ENCODE assay signal across 12 cellular contexts in the genomic region with DNA sequence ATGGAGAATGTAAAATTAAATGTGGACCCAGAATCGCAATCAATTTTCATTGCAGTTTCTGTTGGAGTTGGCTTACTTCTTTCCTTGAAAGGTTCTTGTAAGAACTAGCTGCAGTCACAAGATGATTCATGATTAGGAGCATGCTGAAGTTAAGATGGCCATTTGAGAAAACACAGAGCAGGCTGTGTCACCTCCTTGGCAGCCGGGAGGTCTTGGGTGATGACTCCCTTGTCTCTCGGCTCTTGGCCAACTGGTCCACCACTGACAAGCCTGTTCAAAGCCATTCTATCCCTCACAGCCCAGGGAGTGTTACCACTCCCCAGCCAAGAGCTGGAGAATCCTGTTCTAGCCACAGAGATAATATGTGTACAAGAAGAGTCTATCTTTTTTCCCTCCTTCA. TPM values are rescaled to one million over a fixed set of nuclear protein-coding genes. Genes with fewer than 3 reads are reported as not detected.
DNase-seq lines count a peak whose midpoint lies in the region; ATAC-seq, FAIRE-seq and TF ChIP-seq lines count a peak whose summit lies in the region.
"Had no signal": no experiment of that assay in that cellular context is flagged by ENCODE, and none has a peak within 500 bp of the region (broad histone marks: within the 10 kb centered on the region; RNA-seq: fewer than 3 reads in every experiment).

No MANE protein-coding gene starts in this region.

- peak; percentile 89 for FAIRE-seq in H54 (lab: Jason Lieb, UNC)
- no peak for FAIRE-seq in K562 (lab: Jason Lieb, UNC)
- FAIRE-seq in keratinocyte (lab: Jason Lieb, UNC): peak; percentile 99
- FAIRE-seq: G401.6 had no signal

- H3K27ac Mint-ChIP-seq in activated CD4-positive, alpha-beta T cell treated with anti-CD3 and anti-CD28 coated beads for 36 hours: no peak overlapping the region

- dilution Hi-C loops in keratinocyte (cut with MboI; ENCODE audit: extremely low pct_ligation_motif_present, low sequenced_read_pairs): no loop called here

- H3K4me3 Mint-ChIP-seq in activated CD4-positive, alpha-beta T cell treated with anti-CD3 and anti-CD28 coated beads for 36 hours: no peak overlapping the region

- POLR2A ChIA-PET in K562 (lab: Yijun Ruan, JAX): interaction anchor here (0.9 kb wide), 1 partner anchor 14 kb away, joined by 6 read pairs; no protein-coding TSS in a partner anchor
- POLR2A ChIA-PET in activated CD4-positive, alpha-beta T cell treated with anti-CD3 and anti-CD28 coated beads for 36 hours (lab: Charles Lee): interaction anchor here (0.5 kb wide), 1 partner anchor 49 kb away, joined by 5 read pairs; no protein-coding TSS in a partner anchor

- H3K9me3 Mint-ChIP-seq in activated CD4-positive, alpha-beta T cell treated with anti-CD3 and anti-CD28 coated beads for 36 hours (ENCODE audit: low read depth): no peaks in the 10 kb centered on the region

- in situ Hi-C loops in K562 (cut with MboI): no loop called here

- 0% methylated on average over 3 of the region's 3 CpGs for WGBS in K562 (ENCODE audit: insufficient coverage, low coverage, missing lambda C conversion rate)
- 37 to 44% methylated on average over 3 of the region's 3 CpGs for WGBS in testis, 2 donors

- H3K36me3 ChIP-seq in K562 (ENCODE audit: control insufficient read depth, insufficient read depth, low read length) (no peaks in the 10 kb centered on the region), keratinocyte (ENCODE audit: control insufficient read depth in 2 of 2, extremely low read depth in 1 of 2, insufficient read depth in 2 of 2, low read length in 2 of 2) (no peaks in the 10 kb centered on the region), testis (ENCODE audit: low read depth, missing control alignments) (no peaks in the 10 kb centered on the region)

- no peak overlapping the region for H3K9ac ChIP-seq in K562 (ENCODE audit: insufficient read depth in 1 of 2, low read depth in 2 of 2, low read length in 2 of 2)
- no peak overlapping the region for H3K9ac ChIP-seq in keratinocyte (ENCODE audit: control insufficient read depth, extremely low read depth, insufficient read depth, low read length)

- DNase-seq in H54 (ENCODE audit: insufficient read length, low spot score) (peak; percentile 88), K562 (ENCODE audit: extremely low read depth in 1 of 4, low spot score in 3 of 4) (no peak), keratinocyte (ENCODE audit: low read depth, low spot score) (peak; percentile 87), testis (peak; percentile 74), cerebellar cortex (ENCODE audit: low spot score) (no peak), NCI-H187 treated with DMSO at 0.1 percent for 48 hours (lab: John Stamatoyannopoulos, UW) (no peak), RPMI8226 (no peak)
- no peak for DNase-seq in activated CD4-positive, alpha-beta T cell treated with anti-CD3 and anti-CD28 coated beads for 36 hours
- DNase-seq: NCI-H524 treated with DMSO at 0.1 percent for 48 hours; stimulated activated CD4-positive, alpha-beta T cell treated with anti-CD3 and anti-CD28 coated beads, Interleukin-12 subunit alpha, Interleukin-12 subunit beta, amount 100 ng/mL, for 4 hours had no signal

- H3K4me1 Mint-ChIP-seq in activated CD4-positive, alpha-beta T cell treated with anti-CD3 and anti-CD28 coated beads for 36 hours: peaks cover under 1% of the 10 kb centered on the region

- H3K79me2 ChIP-seq in K562 (ENCODE audit: control insufficient read depth, insufficient read depth, low read length): no peaks in the 10 kb centered on the region
- H3K79me2 ChIP-seq in keratinocyte (ENCODE audit: control insufficient read depth, insufficient read depth, low read length): no peaks in the 10 kb centered on the region

- H3K4me2 ChIP-seq in K562 (ENCODE audit: insufficient read depth, low read length): no peak overlapping the region
- peak overlapping the region; percentile 63 for H3K4me2 ChIP-seq in keratinocyte (ENCODE audit: control insufficient read depth, extremely low read depth, insufficient read depth, low read depth, low read length)

- BruUV-seq in K562 (replicated peaks; lab: Mats Ljungman, UMichigan): no TSS peak

- H3K4me1 ChIP-seq in K562 (replicated peaks in 1 of 2; ENCODE audit: control insufficient read depth in 2 of 2, insufficient read depth in 2 of 2, low read length in 2 of 2) (no peaks in the 10 kb centered on the region), keratinocyte (ENCODE audit: control insufficient read depth, extremely low read depth, insufficient read depth, low read length) (peaks cover 38% of the 10 kb centered on the region), testis (peaks cover 5% of the 10 kb centered on the region)

- H3K4me3 ChIP-seq in K562 (no peak overlapping the region), keratinocyte (ENCODE audit: control insufficient read depth in 2 of 3, extremely low read depth in 1 of 3, insufficient read depth in 2 of 3, low read depth in 1 of 3, low read length in 3 of 3) (peak overlapping the region in 1 of 3 experiments; percentile 20), testis (no peak overlapping the region)

- TF ChIP-seq POLR2A in H54 (IDR thresholded peaks at IDR 0.05; ENCODE audit: low read depth, low read length): no peak
- TF ChIP-seq POLR2A in K562 (conservative IDR thresholded peaks at IDR 0.05): no peak
- no peak for TF ChIP-seq POLR2A in testis (IDR thresholded peaks at IDR 0.05)

- no peak for TF ChIP-seq CTCF in K562 (IDR thresholded peaks at IDR 0.05 in 2 of 3, conservative IDR thresholded peaks at IDR 0.05 in 1 of 3; ENCODE audit: insufficient read depth in 2 of 3, low read depth in 1 of 3, low read length in 3 of 3)
- no peak for TF ChIP-seq CTCF in keratinocyte (optimal IDR thresholded peaks at IDR 0.05 in 1 of 3, IDR thresholded peaks at IDR 0.05 in 1 of 3, conservative IDR thresholded peaks at IDR 0.05 in 1 of 3; ENCODE audit: extremely low read depth in 1 of 3, insufficient read depth in 2 of 3, low read length in 3 of 3)
- no peak for TF ChIP-seq CTCF in testis (IDR thresholded peaks at IDR 0.05)

- no peaks in the 10 kb centered on the region for H3K36me3 Mint-ChIP-seq in activated CD4-positive, alpha-beta T cell treated with anti-CD3 and anti-CD28 coated beads for 36 hours (ENCODE audit: low read depth)

- no peak for TF ChIP-seq RAD21 in K562 (CRISPR knock-in tag; conservative IDR thresholded peaks at IDR 0.05 in 1 of 2, IDR thresholded peaks at IDR 0.05 in 1 of 2)

- H3K27me3 ChIP-seq in K562 (ENCODE audit: control insufficient read depth in 2 of 2, insufficient read depth in 2 of 2, low read length in 2 of 2): peaks cover 27 to 54% of the 10 kb centered on the region in 2 experiments
- no peaks in the 10 kb centered on the region for H3K27me3 ChIP-seq in keratinocyte (ENCODE audit: control insufficient read depth, extremely low read depth, insufficient read depth, low read length)
- H3K27me3 ChIP-seq in testis: no peaks in the 10 kb centered on the region

- no peak overlapping the region for H3K27ac ChIP-seq in K562 (ENCODE audit: extremely low read depth, low read depth, low read length)
- H3K27ac ChIP-seq in keratinocyte (ENCODE audit: control insufficient read depth, insufficient read depth, low read length): peak overlapping the region; percentile 51
- peak overlapping the region in 1 of 2 donors; percentile 41 for H3K27ac ChIP-seq in testis
- H3K27ac ChIP-seq: HL-60 had no signal

- H3K9me1 ChIP-seq in K562 (ENCODE audit: control insufficient read depth, insufficient read depth, low read length): no peaks in the 10 kb centered on the region
- no peaks in the 10 kb centered on the region for H3K9me1 ChIP-seq in keratinocyte (ENCODE audit: control insufficient read depth, extremely low read depth, insufficient read depth, low read length)

- H3K27me3 Mint-ChIP-seq in activated CD4-positive, alpha-beta T cell treated with anti-CD3 and anti-CD28 coated beads for 36 hours: no peaks in the 10 kb centered on the region

- no peaks in the 10 kb centered on the region for H4K20me1 ChIP-seq in K562 (replicated peaks; ENCODE audit: control insufficient read depth, insufficient read depth, low read length)
- no peaks in the 10 kb centered on the region for H4K20me1 ChIP-seq in keratinocyte (ENCODE audit: control insufficient read depth, extremely low read depth, insufficient read depth, low read length)

- ATAC-seq in K562: no peak
- no peak for ATAC-seq in activated CD4-positive, alpha-beta T cell treated with anti-CD3 and anti-CD28 coated beads for 36 hours

- H3K9me3 ChIP-seq in K562 (replicated peaks; ENCODE audit: control insufficient read depth, insufficient read depth, low read depth, low read length) (no peaks in the 10 kb centered on the region), keratinocyte (ENCODE audit: control insufficient read depth, low read depth, low read length) (no peaks in the 10 kb centered on the region), testis (no peaks in the 10 kb centered on the region)

- H2AFZ ChIP-seq in K562 (ENCODE audit: low read depth, low read length): no peak overlapping the region
- H2AFZ ChIP-seq in keratinocyte (ENCODE audit: control insufficient read depth, low read length): no peak overlapping the region

- CTCF ChIA-PET in K562 (lab: Yijun Ruan, JAX; ENCODE audit: low intra/inter-chr PET ratio): no interaction called here
- CTCF ChIA-PET in activated CD4-positive, alpha-beta T cell treated with anti-CD3 and anti-CD28 coated beads for 36 hours (lab: Charles Lee): no interaction called here

- TF ChIP-seq EP300 in K562 (IDR thresholded peaks at IDR 0.05; ENCODE audit: low read length): no peak

- intact Hi-C loops in K562 (cut with micrococcal nuclease): no loop called here
- intact Hi-C loops in testis (cut with DNase I; ENCODE audit: low total_unique reads): no loop called here
- intact Hi-C loops in activated CD4-positive, alpha-beta T cell treated with anti-CD3 and anti-CD28 coated beads for 36 hours (cut with DNase I, micrococcal nuclease): no loop called here

RNA-seq across cellular contexts. Expression of gene OPTC, which starts 40.6 kb away (rescaled TPM):
- total RNA-seq in K562 (2011; cell fraction: chromatin; rRNA removed; ENCODE audit: low replicate concordance): not detected in 2 replicates
- not detected in 2 replicates for total RNA-seq in K562 (2011; cell fraction: nucleolus; rRNA removed)
- not detected in 2 replicates for total RNA-seq in K562 (2011; cell fraction: nucleoplasm; rRNA removed)
- total RNA-seq in K562 (2014; rRNA removed) (not detected in 2 replicates), K562 (2014; rRNA removed; fragmentation: Illumina TruSeq; extraction: Trizol) (not detected in 2 replicates), K562 (2015; rRNA removed; fragmentation: Illumina TruSeq; extraction: Trizol) (not detected in 2 replicates), K562 (2021) (not detected in 2 replicates), testis (under 1 TPM; 0.55 to 0.87 TPM)
- polyA plus RNA-seq in K562 (2011; rRNA removed) (not detected in 2 replicates), K562 (2014; fragmentation: Illumina TruSeq; extraction: Trizol) (not detected in 2 replicates), K562 (2014; fragmentation: Nextera tagmentation; extraction: Ambion mirVana) (not detected), K562 (2014; rRNA removed) (not detected in 2 replicates), keratinocyte (not detected in 3 replicates), testis (ENCODE audit: insufficient read depth, low read depth, low replicate concordance) (1.1 TPM)
- polyA plus RNA-seq in K562 (2011; cell fraction: cytosol; rRNA removed): not detected in 2 replicates
- not detected in 2 replicates for polyA plus RNA-seq in K562 (2011; cell fraction: nucleus; rRNA removed)
- not detected in 2 replicates for polyA plus RNA-seq in K562 (2012)
- not detected in 2 replicates for polyA minus RNA-seq in K562 (2011; rRNA and poly(A)+ RNA removed)
- polyA minus RNA-seq in K562 (2011; cell fraction: cytosol; rRNA and poly(A)+ RNA removed): not detected in 2 replicates
- not detected in 2 replicates for polyA minus RNA-seq in K562 (2011; cell fraction: nucleus; rRNA and poly(A)+ RNA removed)
- not detected for polyA plus RNA-seq in keratinocyte (2011; ENCODE audit: low read depth)
- not detected in 2 replicates for polyA plus RNA-seq in keratinocyte (2011; cell fraction: cytosol; rRNA removed)
- not detected in 2 replicates for polyA plus RNA-seq in keratinocyte (2011; cell fraction: nucleus; rRNA removed)
- polyA plus RNA-seq in keratinocyte (2012; ENCODE audit: low replicate concordance): not detected in 2 replicates
- polyA minus RNA-seq in keratinocyte: not detected in 3 replicates
- polyA minus RNA-seq in keratinocyte (2011; cell fraction: cytosol; rRNA and poly(A)+ RNA removed): not detected
- polyA minus RNA-seq in keratinocyte (2011; cell fraction: nucleus; rRNA and poly(A)+ RNA removed): not detected in 2 replicates
- not detected for total RNA-seq in activated CD4-positive, alpha-beta T cell treated with anti-CD3 and anti-CD28 coated beads for 36 hours

RNA-seq across cellular contexts. Expression of gene PRELP, which starts 58.9 kb away (rescaled TPM):
- total RNA-seq in K562 (2011; cell fraction: chromatin; rRNA removed; ENCODE audit: low replicate concordance): not detected in 2 replicates
- not detected in 2 replicates for total RNA-seq in K562 (2011; cell fraction: nucleolus; rRNA removed)
- not detected in 2 replicates for total RNA-seq in K562 (2011; cell fraction: nucleoplasm; rRNA removed)
- not detected in 2 replicates for total RNA-seq in K562 (2014; rRNA removed)
- not detected in 2 replicates for total RNA-seq in K562 (2014; rRNA removed; fragmentation: Illumina TruSeq; extraction: Trizol)
- not detected in 2 replicates for total RNA-seq in K562 (2015; rRNA removed; fragmentation: Illumina TruSeq; extraction: Trizol)
- 0.02 and 0.04 TPM in 2 replicates for total RNA-seq in K562 (2021)
- not detected in 2 replicates for polyA plus RNA-seq in K562 (2011; rRNA removed)
- not detected in 2 replicates for polyA plus RNA-seq in K562 (2011; cell fraction: cytosol; rRNA removed)
- not detected in 2 replicates for polyA plus RNA-seq in K562 (2011; cell fraction: nucleus; rRNA removed)
- not detected in 2 replicates for polyA plus RNA-seq in K562 (2012)
- not detected in 2 replicates for polyA plus RNA-seq in K562 (2014; fragmentation: Illumina TruSeq; extraction: Trizol)
- polyA plus RNA-seq in K562 (2014; fragmentation: Nextera tagmentation; extraction: Ambion mirVana): not detected
- not detected in 2 replicates for polyA plus RNA-seq in K562 (2014; rRNA removed)
- polyA minus RNA-seq in K562 (2011; rRNA and poly(A)+ RNA removed): not detected in 2 replicates
- polyA minus RNA-seq in K562 (2011; cell fraction: cytosol; rRNA and poly(A)+ RNA removed): not detected in 2 replicates
- polyA minus RNA-seq in K562 (2011; cell fraction: nucleus; rRNA and poly(A)+ RNA removed): not detected in 2 replicates
- polyA plus RNA-seq in keratinocyte: 0.01 to 0.03 TPM in 2 of 3 replicates, not detected in the other
- not detected for polyA plus RNA-seq in keratinocyte (2011; ENCODE audit: low read depth)
- 0.01 and 0.03 TPM in 2 replicates for polyA plus RNA-seq in keratinocyte (2011; cell fraction: cytosol; rRNA removed)
- 0.03 and 0.04 TPM in 2 replicates for polyA plus RNA-seq in keratinocyte (2011; cell fraction: nucleus; rRNA removed)
- polyA plus RNA-seq in keratinocyte (2012; ENCODE audit: low replicate concordance): 0.05 and 0.06 TPM in 2 replicates
- polyA minus RNA-seq in keratinocyte: 0.10 TPM in 1 of 3 replicates, not detected in the others
- polyA minus RNA-seq in keratinocyte (2011; cell fraction: cytosol; rRNA and poly(A)+ RNA removed): not detected
- not detected in 2 replicates for polyA minus RNA-seq in keratinocyte (2011; cell fraction: nucleus; rRNA and poly(A)+ RNA removed)
- total RNA-seq in testis: 1 to 10 TPM; 9.6 to 10.0 TPM
- 26.5 TPM for polyA plus RNA-seq in testis (ENCODE audit: insufficient read depth, low read depth, low replicate concordance)
- total RNA-seq in activated CD4-positive, alpha-beta T cell treated with anti-CD3 and anti-CD28 coated beads for 36 hours: not detected

Comparison
In these comparisons a context has a peak if more than half of its experiments do, and no peak if none do; other contexts are left out.
1. DNase-seq: peak in H54 (single experiment), keratinocyte (single experiment) and testis (single experiment); none in K562 (0 of 4), cerebellar cortex (single experiment), activated CD4-positive, alpha-beta T cell treated with anti-CD3 and anti-CD28 coated beads for 36 hours (single experiment), NCI-H187 treated with DMSO at 0.1 percent for 48 hours (single experiment) and RPMI8226 (single experiment).
2. RNA of gene PRELP, which starts 58.9 kb away (total RNA-seq): 9.6 to 10.0 TPM in testis; not detected in activated CD4-positive, alpha-beta T cell treated with anti-CD3 and anti-CD28 coated beads for 36 hours and 0.02 to 0.04 TPM in K562; every median in the first group is over 10 times any median in the second.